Comparison of ENCODE assay signal across 22 cellular contexts in genomic region chr21:42757826-42758655, GRCh38.
A peak's percentile ranks its signal among the peaks of the same experiment; 100 is the strongest.
DNase-seq lines count a peak whose midpoint lies in the region; ATAC-seq and TF ChIP-seq lines count a peak whose summit lies in the region.
"Had no signal": no experiment of that assay in that cellular context is flagged by ENCODE, and none has a peak within 500 bp of the region (broad histone marks: within the 10 kb centered on the region; RNA-seq: fewer than 3 reads in every experiment).

No MANE protein-coding gene starts in this region.

- H3K4me3 ChIP-seq in WERI-Rb-1 (ENCODE audit: low read depth, low read length) (no peak overlapping the region), neural progenitor cell (no peak overlapping the region), spleen (no peak overlapping the region)
- H3K4me3 ChIP-seq: A549, GM12878, GM23248, HAP-1 had no signal

- H3K4me3 Mint-ChIP-seq in neural progenitor cell: no peak overlapping the region
- H3K4me3 Mint-ChIP-seq: CD8-positive, alpha-beta memory T cell had no signal

- H3K27me3 Mint-ChIP-seq in neural progenitor cell (ENCODE audit: insufficient read depth, low read depth): no peaks in the 10 kb centered on the region
- H3K27me3 Mint-ChIP-seq: CD8-positive, alpha-beta memory T cell had no signal

- intact Hi-C loops in Right ventricle myocardium inferior (cut with DNase I) (no loop called here), Right ventricle myocardium superior (cut with DNase I) (no loop called here), spleen (cut with DNase I; ENCODE audit: low total_unique reads) (no loop called here)

- peaks cover 7% of the 10 kb centered on the region for H3K36me3 Mint-ChIP-seq in neural progenitor cell
- H3K36me3 Mint-ChIP-seq: CD8-positive, alpha-beta memory T cell had no signal

- H3K27me3 ChIP-seq in WERI-Rb-1 (ENCODE audit: insufficient read depth, low read depth, severe bottlenecking): no peaks in the 10 kb centered on the region
- H3K27me3 ChIP-seq in neural progenitor cell: no peaks in the 10 kb centered on the region
- no peaks in the 10 kb centered on the region for H3K27me3 ChIP-seq in spleen (replicated peaks in 1 of 7)

- H3K27ac ChIP-seq in WERI-Rb-1: peak overlapping the region; percentile 12; the same call in 1 of the 2 replicates
- H3K27ac ChIP-seq in neural progenitor cell: no peak overlapping the region
- no peak overlapping the region for H3K27ac ChIP-seq in spleen
- H3K27ac ChIP-seq: 22Rv1, A549, GM23248, HL-60 had no signal

- H3K27ac Mint-ChIP-seq in neural progenitor cell: peak overlapping the region; percentile 50

- H3K9ac ChIP-seq in neural progenitor cell: no peak overlapping the region
- H3K9ac ChIP-seq: GM23248 had no signal

- TF ChIP-seq CTCF in WERI-Rb-1 (IDR thresholded peaks at IDR 0.05; ENCODE audit: low read depth, low read length): no peak
- TF ChIP-seq CTCF in neural progenitor cell (IDR thresholded peaks at IDR 0.05): no peak
- no peak for TF ChIP-seq CTCF in spleen (IDR thresholded peaks at IDR 0.05 in 8 of 11, conservative IDR thresholded peaks at IDR 0.05 in 3 of 11)

- H3K4me1 Mint-ChIP-seq in neural progenitor cell: peaks cover 10% of the 10 kb centered on the region
- H3K4me1 Mint-ChIP-seq: CD8-positive, alpha-beta memory T cell had no signal

- WGBS in spleen, 5 donors: 87 to 97% (median 95%) methylated on average over 13 to 17 of the region's 17 CpGs

- H4K20me1 ChIP-seq in neural progenitor cell (ENCODE audit: low read depth): no peaks in the 10 kb centered on the region

- H3K4me1 ChIP-seq in neural progenitor cell: no peaks in the 10 kb centered on the region
- no peaks in the 10 kb centered on the region for H3K4me1 ChIP-seq in spleen
- H3K4me1 ChIP-seq: A549, HAP-1 had no signal

- H3K79me2 ChIP-seq in neural progenitor cell (ENCODE audit: low read depth): no peaks in the 10 kb centered on the region

- no peak overlapping the region for H2AFZ ChIP-seq in neural progenitor cell (replicated peaks)
- H2AFZ ChIP-seq: GM23248 had no signal

- H3K9me3 ChIP-seq in WERI-Rb-1 (ENCODE audit: severe bottlenecking) (no peaks in the 10 kb centered on the region), neural progenitor cell (ENCODE audit: low read depth) (no peaks in the 10 kb centered on the region), spleen (no peaks in the 10 kb centered on the region)
- H3K9me3 ChIP-seq: A549, HAP-1 had no signal

- H3K9me3 Mint-ChIP-seq in neural progenitor cell: no peaks in the 10 kb centered on the region
- H3K9me3 Mint-ChIP-seq: CD8-positive, alpha-beta memory T cell had no signal

- ATAC-seq in Right ventricle myocardium inferior: no peak
- no peak for ATAC-seq in Right ventricle myocardium superior (ENCODE audit: poor library complexity)
- no peak for ATAC-seq in GM18519 (IDR thresholded peaks at IDR 0.05; ENCODE audit: low FRiP score, unreplicated experiment)
- ATAC-seq: A549, GM12878 had no signal

- DNase-seq in Right ventricle myocardium inferior (ENCODE audit: missing footprints) (peak; percentile 35), Right ventricle myocardium superior (no peak), WERI-Rb-1 (no peak), neural progenitor cell (ENCODE audit: low spot score) (no peak), spleen (peak; percentile 70), T-helper 9 cell (no peak), NCI-H2196 (lab: John Stamatoyannopoulos, UW; ENCODE audit: unreplicated experiment) (no peak)
- DNase-seq: AML-193; CD8-positive, alpha-beta memory T cell; COR-L47; DMS 273 treated with DMSO at 0.1 percent for 48 hours; DMS53; DND-41; EL; GM23248; IMR-90 had no signal

- no peak for TF ChIP-seq POLR2A in spleen (IDR thresholded peaks at IDR 0.05)

- no peaks in the 10 kb centered on the region for H3F3A ChIP-seq in neural progenitor cell (ENCODE audit: low read depth)

- no peak overlapping the region for H3K4me2 ChIP-seq in neural progenitor cell
- H3K4me2 ChIP-seq: A549 had no signal

- H3K36me3 ChIP-seq in WERI-Rb-1 (peaks cover 61% of the 10 kb centered on the region), neural progenitor cell (no peaks in the 10 kb centered on the region), spleen (peaks cover 0 to 78% (median 9%) of the 10 kb centered on the region in 6 donors)
- H3K36me3 ChIP-seq: HAP-1 had no signal

Comparison
In these comparisons a context has a peak if more than half of its experiments do, and no peak if none do; other contexts are left out.
1. DNase-seq: peak in Right ventricle myocardium inferior (single experiment) and spleen (single experiment); none in Right ventricle myocardium superior (single experiment), WERI-Rb-1 (single experiment), neural progenitor cell (single experiment), T-helper 9 cell (single experiment) and NCI-H2196 (single experiment).